Comparison of ENCODE assay signal across 28 cellular contexts in the genomic region with DNA sequence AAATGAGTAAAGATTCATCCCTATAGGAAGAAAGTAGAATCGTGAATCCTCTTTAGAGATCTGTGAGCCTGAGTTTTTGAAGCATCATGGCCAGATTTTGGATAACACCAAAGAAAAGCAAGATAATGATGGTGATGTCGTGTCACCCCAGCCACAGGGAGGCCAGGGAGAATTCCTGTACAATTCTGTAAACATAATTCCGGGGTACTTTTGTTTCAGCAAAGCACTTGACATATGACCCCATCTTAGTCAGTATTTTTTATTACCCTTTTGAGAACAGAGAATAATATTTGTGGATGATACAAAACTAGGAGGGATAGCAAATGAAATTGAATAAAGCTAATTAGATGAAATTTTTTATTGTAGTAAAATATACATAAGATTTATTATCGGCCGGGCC. TPM values are rescaled to one million over a fixed set of nuclear protein-coding genes. Genes with fewer than 3 reads are reported as not detected.
DNase-seq lines count a peak whose midpoint lies in the region; ATAC-seq, FAIRE-seq and TF ChIP-seq lines count a peak whose summit lies in the region.
"Had no signal": no experiment of that assay in that cellular context is flagged by ENCODE, and none has a peak within 500 bp of the region (broad histone marks: within the 10 kb centered on the region; RNA-seq: fewer than 3 reads in every experiment).

No MANE protein-coding gene starts in this region.

- no peak for FAIRE-seq in HTR-8/SVneo (lab: Jason Lieb, UNC)
- FAIRE-seq: A204.1, GM12891, H54, K562, pancreas, RCC 7860, small intestine had no signal

- peak overlapping the region; percentile 86 for H3K27ac Mint-ChIP-seq in activated T-cell treated with anti-CD3 and anti-CD28 coated beads, Interleukin-2, amount 50 U/mL, for 24 hours
- peak overlapping the region; percentile 43 for H3K27ac Mint-ChIP-seq in dendritic cell treated with granulocyte-macrophage colony-stimulating factor and Interleukin-4, amounts not matched to agents 40 ng/mL and 50 ng/mL, for 4 days
- peak overlapping the region; percentile 87 for H3K27ac Mint-ChIP-seq in stimulated activated effector memory CD8-positive, alpha-beta T cell treated with anti-CD3 and anti-CD28 coated beads, Interleukin-12 subunit alpha, Interleukin-12 subunit beta, amount 100 ng/mL, for 72 hours

- peaks cover 70% of the 10 kb centered on the region for H3K36me3 Mint-ChIP-seq in activated T-cell treated with anti-CD3 and anti-CD28 coated beads, Interleukin-2, amount 50 U/mL, for 24 hours (ENCODE audit: low read depth)
- peaks cover 69% of the 10 kb centered on the region for H3K36me3 Mint-ChIP-seq in dendritic cell treated with granulocyte-macrophage colony-stimulating factor and Interleukin-4, amounts not matched to agents 40 ng/mL and 50 ng/mL, for 4 days (ENCODE audit: low read depth)
- H3K36me3 Mint-ChIP-seq in stimulated activated effector memory CD8-positive, alpha-beta T cell treated with anti-CD3 and anti-CD28 coated beads, Interleukin-12 subunit alpha, Interleukin-12 subunit beta, amount 100 ng/mL, for 72 hours, result peaks cover 25% of the 10 kb centered on the region

- H3K4me1 ChIP-seq in body of pancreas (no peaks in the 10 kb centered on the region), left ventricle myocardium inferior (peaks cover 3% of the 10 kb centered on the region)
- H3K4me1 ChIP-seq: breast epithelium, pancreas had no signal

- no peaks in the 10 kb centered on the region for H3K27me3 Mint-ChIP-seq in activated T-cell treated with anti-CD3 and anti-CD28 coated beads, Interleukin-2, amount 50 U/mL, for 24 hours
- H3K27me3 Mint-ChIP-seq in dendritic cell treated with granulocyte-macrophage colony-stimulating factor and Interleukin-4, amounts not matched to agents 40 ng/mL and 50 ng/mL, for 4 days, result no peaks in the 10 kb centered on the region

- no peaks in the 10 kb centered on the region for H3K9me3 Mint-ChIP-seq in activated T-cell treated with anti-CD3 and anti-CD28 coated beads, Interleukin-2, amount 50 U/mL, for 24 hours
- no peaks in the 10 kb centered on the region for H3K9me3 Mint-ChIP-seq in dendritic cell treated with granulocyte-macrophage colony-stimulating factor and Interleukin-4, amounts not matched to agents 40 ng/mL and 50 ng/mL, for 4 days
- H3K9me3 Mint-ChIP-seq in stimulated activated effector memory CD8-positive, alpha-beta T cell treated with anti-CD3 and anti-CD28 coated beads, Interleukin-12 subunit alpha, Interleukin-12 subunit beta, amount 100 ng/mL, for 72 hours, result no peaks in the 10 kb centered on the region
- H3K9me3 Mint-ChIP-seq: activated naive CD4-positive, alpha-beta T cell treated with anti-CD3 and anti-CD28 coated beads for 36 hours had no signal

- H3K27ac ChIP-seq in body of pancreas (no peak overlapping the region), left ventricle myocardium inferior (replicated peaks) (no peak overlapping the region)
- H3K27ac ChIP-seq: breast epithelium, pancreas, thoracic aorta had no signal

- TF ChIP-seq CTCF in body of pancreas (IDR thresholded peaks at IDR 0.05), result no peak
- no peak for TF ChIP-seq CTCF in left ventricle myocardium inferior (IDR thresholded peaks at IDR 0.05; ENCODE audit: borderline replicate concordance)

- intact Hi-C loops in dendritic cell treated with granulocyte-macrophage colony-stimulating factor and Interleukin-4, amounts not matched to agents 40 ng/mL and 50 ng/mL, for 4 days (cut with micrococcal nuclease), result no loop called here
- intact Hi-C loops in body of pancreas (cut with DNase I), result no loop called here
- intact Hi-C loops in left ventricle myocardium inferior (cut with micrococcal nuclease), result no loop called here

- no peaks in the 10 kb centered on the region for H3K9me3 ChIP-seq in body of pancreas
- H3K9me3 ChIP-seq in left ventricle myocardium inferior (replicated peaks), result no peaks in the 10 kb centered on the region
- H3K9me3 ChIP-seq: breast epithelium, MG63, mucosa of descending colon, pancreas, thoracic aorta had no signal

- H3K36me3 ChIP-seq in body of pancreas (replicated peaks in 1 of 2; ENCODE audit: insufficient read depth in 1 of 2, low read depth in 2 of 2) (no peaks in the 10 kb centered on the region), left ventricle myocardium inferior (peaks cover 6% of the 10 kb centered on the region)
- H3K36me3 ChIP-seq: breast epithelium, MG63, pancreas, thoracic aorta had no signal

- WGBS in body of pancreas, 2 donors, result 90 to 95% methylated on average over 5 of the region's 5 CpGs

- no peak for TF ChIP-seq POLR2A in body of pancreas (IDR thresholded peaks at IDR 0.05)

- H3K27me3 ChIP-seq in body of pancreas (no peaks in the 10 kb centered on the region), left ventricle myocardium inferior (ENCODE audit: low read depth) (no peaks in the 10 kb centered on the region)
- H3K27me3 ChIP-seq: breast epithelium, MG63, pancreas had no signal

- no peak overlapping the region for H3K4me3 Mint-ChIP-seq in activated T-cell treated with anti-CD3 and anti-CD28 coated beads, Interleukin-2, amount 50 U/mL, for 24 hours
- no peak overlapping the region for H3K4me3 Mint-ChIP-seq in dendritic cell treated with granulocyte-macrophage colony-stimulating factor and Interleukin-4, amounts not matched to agents 40 ng/mL and 50 ng/mL, for 4 days
- no peak overlapping the region for H3K4me3 Mint-ChIP-seq in stimulated activated effector memory CD8-positive, alpha-beta T cell treated with anti-CD3 and anti-CD28 coated beads, Interleukin-12 subunit alpha, Interleukin-12 subunit beta, amount 100 ng/mL, for 72 hours
- H3K4me3 Mint-ChIP-seq: activated naive CD4-positive, alpha-beta T cell treated with anti-CD3 and anti-CD28 coated beads for 36 hours had no signal

- ATAC-seq in stimulated activated effector memory CD8-positive, alpha-beta T cell treated with anti-CD3 and anti-CD28 coated beads, Interleukin-12 subunit alpha, Interleukin-12 subunit beta, amount 100 ng/mL, for 72 hours, result no peak
- ATAC-seq in body of pancreas, result no peak
- ATAC-seq: K562, left cardiac atrium, mucosa of descending colon, pancreas had no signal

- peaks cover 73% of the 10 kb centered on the region for H3K4me1 Mint-ChIP-seq in activated T-cell treated with anti-CD3 and anti-CD28 coated beads, Interleukin-2, amount 50 U/mL, for 24 hours (ENCODE audit: low read depth)
- peaks cover 42% of the 10 kb centered on the region for H3K4me1 Mint-ChIP-seq in dendritic cell treated with granulocyte-macrophage colony-stimulating factor and Interleukin-4, amounts not matched to agents 40 ng/mL and 50 ng/mL, for 4 days (ENCODE audit: low read depth)
- peaks cover 74% of the 10 kb centered on the region for H3K4me1 Mint-ChIP-seq in stimulated activated effector memory CD8-positive, alpha-beta T cell treated with anti-CD3 and anti-CD28 coated beads, Interleukin-12 subunit alpha, Interleukin-12 subunit beta, amount 100 ng/mL, for 72 hours

- DNase-seq in activated T-cell treated with anti-CD3 and anti-CD28 coated beads, Interleukin-2, amount 50 U/mL, for 24 hours, result no peak
- DNase-seq in activated T-cell treated with anti-CD3 and anti-CD28 coated beads for 4 hours (no peak), HTR-8/SVneo (ENCODE audit: insufficient read length, low spot score) (peak; percentile 37), body of pancreas (no peak), SW 1271 (lab: John Stamatoyannopoulos, UW) (no peak), left ventricle myocardium inferior (no peak)
- no peak for DNase-seq in stimulated activated effector memory CD8-positive, alpha-beta T cell treated with anti-CD3 and anti-CD28 coated beads, Interleukin-12 subunit alpha, Interleukin-12 subunit beta, amount 100 ng/mL, for 72 hours (ENCODE audit: low spot score in 2 of 2)
- DNase-seq: activated CD4-positive, alpha-beta T cell treated with anti-CD3 and anti-CD28 coated beads for 48 hours; activated naive CD4-positive, alpha-beta T cell treated with anti-CD3 and anti-CD28 coated beads for 36 hours; hypothalamus; left cardiac atrium; MG63; mucosa of descending colon; NCI-H1436; NCI-H774; pancreas; retina; SHP77 treated with DMSO at 0.1 percent for 48 hours; small intestine; stimulated activated naive CD4-positive, alpha-beta T cell treated with Interleukin-2 at 50 U/mL for 16 hours had no signal

- no peak overlapping the region for H3K4me3 ChIP-seq in body of pancreas
- H3K4me3 ChIP-seq in left ventricle myocardium inferior, result no peak overlapping the region
- H3K4me3 ChIP-seq: breast epithelium, K562, MG63, mucosa of descending colon, pancreas, thoracic aorta had no signal

RNA-seq across cellular contexts. Expression of a gene that starts 33.8 kb away (rescaled TPM):
- total RNA-seq in body of pancreas, result 1 to 10 TPM in 1 of 2 donors, under 1 TPM in 1; 0.78 to 1.6 TPM
- 3.8 TPM for total RNA-seq in left ventricle myocardium inferior

RNA-seq across cellular contexts. Expression of a gene that starts 55.0 kb away (rescaled TPM):
- 10 to 100 TPM; 19.4 to 22.3 TPM for total RNA-seq in body of pancreas
- 24.5 TPM for total RNA-seq in left ventricle myocardium inferior

RNA-seq across cellular contexts. Expression of a gene that starts 56.5 kb away (rescaled TPM):
- total RNA-seq in body of pancreas, result 10 to 100 TPM; 14.0 to 81.4 TPM
- total RNA-seq in left ventricle myocardium inferior, result 79.3 TPM
